ENCODE assay signal across 9 cellular contexts in genomic region chr10:77637474-77637985, GRCh38. TPM values are rescaled to one million over a fixed set of nuclear protein-coding genes. Genes with fewer than 3 reads are reported as not detected.
DNase-seq lines count a peak whose midpoint lies in the region; ATAC-seq and TF ChIP-seq lines count a peak whose summit lies in the region.
"Had no signal": no experiment of that assay in that cellular context is flagged by ENCODE, and none has a peak within 500 bp of the region (broad histone marks: within the 10 kb centered on the region; RNA-seq: fewer than 3 reads in every experiment).

KCNMA1 (minus strand) TSS chr10:77637808.

- ATAC-seq in HG02798 (IDR thresholded peaks at IDR 0.05; ENCODE audit: poor library complexity, unreplicated experiment), result no peak

- peaks cover 66% of the 10 kb centered on the region for H3K4me1 Mint-ChIP-seq in osteocyte (ENCODE audit: unreplicated experiment)

- H3K36me3 ChIP-seq in GM23248 (ENCODE audit: low read depth), result no peaks in the 10 kb centered on the region

- WGBS in GM23248 (ENCODE audit: low coverage in 1 of 2, low lambda C conversion rate in 2 of 2, missing lambda C conversion rate in 2 of 2), 2 experiments, result 2% methylated on average over 23 to 49 of the region's 66 CpGs

- H3K4me3 ChIP-seq in GM23248 (peak within 1 kb of the TSS; percentile 93), WI38 (ENCODE audit: low read depth, low read length) (peak within 1 kb of the TSS; percentile 86)

- H3K4me3 Mint-ChIP-seq in osteocyte (ENCODE audit: unreplicated experiment), result peak within 1 kb of the TSS; percentile 99

- H3F3A ChIP-seq in GM23248 (ENCODE audit: insufficient read depth), result peaks cover 11% of the 10 kb centered on the region; the same call in 1 of the 2 replicates

- peaks cover 3% of the 10 kb centered on the region; the same call in 1 of the 2 replicates for H3K79me2 ChIP-seq in GM23248 (ENCODE audit: insufficient read depth)

- peak within 1 kb of the TSS; percentile 86 for H2AFZ ChIP-seq in GM23248

- no peaks in the 10 kb centered on the region for H3K27me3 ChIP-seq in GM23248 (replicated peaks; ENCODE audit: insufficient read depth)

- H3K9me3 Mint-ChIP-seq in osteocyte (ENCODE audit: unreplicated experiment), result no peaks in the 10 kb centered on the region

- no peak for TF ChIP-seq CTCF in WI38 (IDR thresholded peaks at IDR 0.05; ENCODE audit: low read depth, low read length)
- TF ChIP-seq CTCF in osteocyte (IDR thresholded peaks at IDR 0.05), result no peak

- H3K9ac ChIP-seq in GM23248, result peak within 1 kb of the TSS; percentile 66

- H3K36me3 Mint-ChIP-seq in osteocyte (ENCODE audit: unreplicated experiment), result no peaks in the 10 kb centered on the region

- H3K4me1 ChIP-seq in GM23248 (ENCODE audit: insufficient read depth), result peaks cover 3% of the 10 kb centered on the region; the same call in 1 of the 2 replicates

- H3K27me3 Mint-ChIP-seq in osteocyte (ENCODE audit: unreplicated experiment), result no peaks in the 10 kb centered on the region

- no peaks in the 10 kb centered on the region for H3K9me3 ChIP-seq in GM23248 (ENCODE audit: low read depth)

- H3K27ac Mint-ChIP-seq in osteocyte (ENCODE audit: unreplicated experiment), result peak within 1 kb of the TSS; percentile 84

- in situ Hi-C loops in GM23248 (cut with MboI), result loop anchor here (10.0 kb wide), 1 partner anchor 243 kb away; no protein-coding TSS in a partner anchor

- DNase-seq in AG08396 (ENCODE audit: low spot score), result peak; percentile 65
- DNase-seq in GM23248, result peak; percentile 61
- peak; percentile 68 for DNase-seq in glomerular visceral epithelial cell (ENCODE audit: extremely low spot score)
- DNase-seq in osteocyte (ENCODE audit: extremely low spot score, unreplicated experiment), result no peak
- no peak for DNase-seq in GM19238 (ENCODE audit: insufficient read length, low spot score)
- DNase-seq in cerebellar nuclear complex (lab: John Stamatoyannopoulos, UW), result no peak

- no peak within 1 kb of the TSS for H3K27ac ChIP-seq in GM23248

- H4K20me1 ChIP-seq in GM23248 (ENCODE audit: insufficient read depth), result no peaks in the 10 kb centered on the region

- no peaks in the 10 kb centered on the region for H3K9me2 ChIP-seq in GM23248 (ENCODE audit: insufficient read depth)

- peak within 1 kb of the TSS; percentile 90 for H3K4me2 ChIP-seq in GM23248 (ENCODE audit: unreplicated experiment)

RNA-seq across cellular contexts. Expression of gene KCNMA1, which starts in this region (rescaled TPM):
- total RNA-seq in GM23248 (2014; rRNA removed; shearing (Covaris generic)), result 14.2 and 18.6 TPM in 2 replicates
- polyA plus RNA-seq in GM23248 (2016; fragmentation: Nextera tagmentation; extraction: Ambion mirVana), result 24.8 and 25.1 TPM in 2 replicates
- total RNA-seq in osteocyte, result 95.5 and 98.1 TPM in 2 replicates
- total RNA-seq: lung microvascular endothelial cell had no signal

Comparison
In these comparisons a context has a peak if more than half of its experiments do, and no peak if none do; other contexts are left out.
1. DNase-seq: peak in AG08396 (single experiment), GM23248 (single experiment) and glomerular visceral epithelial cell (single experiment); none in osteocyte (single experiment), GM19238 (single experiment) and cerebellar nuclear complex (0 of 2).